22 cellular contexts compared by ENCODE assay signal in the genomic region with DNA sequence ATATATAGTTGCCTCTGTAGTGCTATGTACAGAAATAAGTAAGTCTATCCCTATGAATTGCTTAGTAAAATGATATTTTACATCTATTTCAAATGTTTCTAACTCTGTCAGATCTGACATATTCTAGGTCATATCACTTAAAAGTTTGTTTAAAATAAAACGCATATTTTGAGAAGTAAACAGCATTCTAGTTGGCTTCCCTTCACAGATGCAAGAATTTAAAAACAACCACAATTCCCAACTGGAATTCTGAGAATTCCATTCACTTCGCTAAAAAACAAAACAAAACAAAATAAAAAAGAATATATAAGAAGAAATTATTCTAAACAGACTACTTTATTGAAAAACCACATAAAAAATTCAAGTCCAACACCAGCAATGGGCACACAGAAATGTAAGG.
A peak's percentile ranks its signal among the peaks of the same experiment; 100 is the strongest.
DNase-seq lines count a peak whose midpoint lies in the region; ATAC-seq and TF ChIP-seq lines count a peak whose summit lies in the region.
"Had no signal": no experiment of that assay in that cellular context is flagged by ENCODE, and none has a peak within 500 bp of the region (broad histone marks: within the 10 kb centered on the region; RNA-seq: fewer than 3 reads in every experiment).

No MANE protein-coding gene starts in this region.

- H3K4me3 ChIP-seq in astrocyte of the cerebellum (ENCODE audit: low read depth, low read length) = no peak overlapping the region
- no peak overlapping the region for H3K4me3 ChIP-seq in fibroblast of villous mesenchyme (ENCODE audit: low read depth, low read length)
- H3K4me3 ChIP-seq: BLaER1 had no signal

- DNase-seq in LHCN-M2 (ENCODE audit: low read depth) (peak; percentile 18), astrocyte of the cerebellum (ENCODE audit: low read depth) (peak; percentile 16), fibroblast of villous mesenchyme (ENCODE audit: low read depth) (peak; percentile 43), foreskin keratinocyte (no peak), SIG-M5 treated with dmso at 0.1 percent for 504 hours (lab: John Stamatoyannopoulos, UW; ENCODE audit: unreplicated experiment) (no peak)
- DNase-seq: CD4-positive, alpha-beta T cell; COR-L47; DND-41; H9; HFFc6; KBM-7; NCI-H1092 treated with DMSO at 0.1 percent for 48 hours; NCI-H2029; NCI-H2227 treated with DMSO at 0.1 percent for 48 hours; NCI-H510A; NK-92 treated with Interleukin-12 subunit alpha and Interleukin-12 subunit beta, amount 100 ng/mL, for 24 hours; SIG-M5 had no signal

- no peaks in the 10 kb centered on the region for H3K27me3 ChIP-seq in foreskin keratinocyte
- H3K27me3 ChIP-seq: BLaER1 had no signal

- H3K4me1 ChIP-seq in foreskin keratinocyte = peaks cover 9% of the 10 kb centered on the region
- H3K4me1 ChIP-seq: BLaER1 had no signal

- ATAC-seq in GM18520 (IDR thresholded peaks at IDR 0.05; ENCODE audit: unreplicated experiment) (no peak), HG03039 (IDR thresholded peaks at IDR 0.05; ENCODE audit: unreplicated experiment) (no peak), foreskin keratinocyte (no peak)
- ATAC-seq: HepG2 had no signal

- no peak overlapping the region for H3K27ac ChIP-seq in foreskin keratinocyte
- H3K27ac ChIP-seq: BLaER1, HL-60 had no signal

- in situ Hi-C loops in astrocyte of the cerebellum (cut with HindIII; ENCODE audit: low sequenced_read_pairs) = no loop called here

- no peak for TF ChIP-seq CTCF in astrocyte of the cerebellum (IDR thresholded peaks at IDR 0.05; ENCODE audit: low read depth, low read length, missing control alignments)
- no peak for TF ChIP-seq CTCF in fibroblast of villous mesenchyme (IDR thresholded peaks at IDR 0.05; ENCODE audit: insufficient read depth, low read depth, low read length)
- no peak for TF ChIP-seq CTCF in foreskin keratinocyte (conservative IDR thresholded peaks at IDR 0.05)

Comparison
In these comparisons a context has a peak if more than half of its experiments do, and no peak if none do; other contexts are left out.
1. DNase-seq: peak in LHCN-M2 (single experiment), astrocyte of the cerebellum (single experiment) and fibroblast of villous mesenchyme (single experiment); none in foreskin keratinocyte (0 of 2) and SIG-M5 treated with dmso at 0.1 percent for 504 hours (single experiment).